In genomic region chr9:120643096-120643495, GRCh38 we compare ENCODE assay signal across 19 cellular contexts.
DNase-seq lines count a peak whose midpoint lies in the region; ATAC-seq, FAIRE-seq and TF ChIP-seq lines count a peak whose summit lies in the region.
"Had no signal": no experiment of that assay in that cellular context is flagged by ENCODE, and none has a peak within 500 bp of the region (broad histone marks: within the 10 kb centered on the region; RNA-seq: fewer than 3 reads in every experiment).

No MANE protein-coding gene starts in this region.

- peaks cover 68% of the 10 kb centered on the region for H3K36me3 ChIP-seq in neutrophil
- H3K36me3 ChIP-seq in tibial nerve, result no peaks in the 10 kb centered on the region
- peaks cover 0 to 6% (median 0%) of the 10 kb centered on the region in 4 donors for H3K36me3 ChIP-seq in upper lobe of left lung
- H3K36me3 ChIP-seq: BE2C had no signal

- peak overlapping the region; percentile 46 for H3K27ac ChIP-seq in angular gyrus (ENCODE audit: low read depth, low read length)
- peak overlapping the region; percentile 38 for H3K27ac ChIP-seq in neutrophil
- H3K27ac ChIP-seq in tibial nerve, result peak overlapping the region; percentile 8 to 77 (median 52)
- no peak overlapping the region for H3K27ac ChIP-seq in upper lobe of left lung

- no peak overlapping the region for H3K4me3 ChIP-seq in neutrophil (ENCODE audit: low read depth in 1 of 2, low read length in 1 of 2)
- H3K4me3 ChIP-seq in tibial nerve, result no peak overlapping the region
- H3K4me3 ChIP-seq in upper lobe of left lung, result no peak overlapping the region
- H3K4me3 ChIP-seq: A549 had no signal

- no peak for DNase-seq in frontal cortex (ENCODE audit: low spot score in 2 of 2)
- DNase-seq in tibial nerve (ENCODE audit: low spot score in 2 of 2), result no peak
- DNase-seq in CD1c-positive myeloid dendritic cell (ENCODE audit: extremely low spot score), result no peak
- DNase-seq in SKM-1 (lab: John Stamatoyannopoulos, UW; ENCODE audit: unreplicated experiment), result no peak
- DNase-seq in upper lobe of left lung, result no peak
- DNase-seq: BE2C; CD4-positive, CD25-positive, alpha-beta regulatory T cell; COR-L47; DMS79 treated with DMSO at 0.1 percent for 48 hours; MV-4-11; NCI-H1694; NCI-H2081; NCI-H2171 treated with DMSO at 0.1 percent for 48 hours; NCI-H446 treated with DMSO at 0.1 percent for 48 hours; NCI-H526 treated with DMSO at 0.1 percent for 48 hours; Right ventricle myocardium superior had no signal

- peak; percentile 9 to 41 for TF ChIP-seq EP300 in tibial nerve (IDR thresholded peaks at IDR 0.05)
- TF ChIP-seq EP300 in upper lobe of left lung (IDR thresholded peaks at IDR 0.05), result no peak

- H3K27me3 ChIP-seq in neutrophil (no peaks in the 10 kb centered on the region), tibial nerve (no peaks in the 10 kb centered on the region), upper lobe of left lung (no peaks in the 10 kb centered on the region)
- H3K27me3 ChIP-seq: BE2C had no signal

- H3K4me1 ChIP-seq in neutrophil (ENCODE audit: control insufficient read depth in 1 of 2, insufficient read depth in 1 of 2, low read depth in 1 of 2, low read length in 1 of 2) (peaks cover 27 to 37% of the 10 kb centered on the region in 2 experiments), tibial nerve (peaks cover 0 to 48% (median 0%) of the 10 kb centered on the region in 4 donors), upper lobe of left lung (no peaks in the 10 kb centered on the region)

- ATAC-seq in upper lobe of left lung (ENCODE audit: low FRiP score in 2 of 2), result no peak
- ATAC-seq: A549 had no signal

- TF ChIP-seq CTCF in neutrophil (IDR thresholded peaks at IDR 0.05) (no peak), tibial nerve (IDR thresholded peaks at IDR 0.05) (no peak), upper lobe of left lung (IDR thresholded peaks at IDR 0.05) (no peak)

- TF ChIP-seq POLR2A in tibial nerve (IDR thresholded peaks at IDR 0.05), result no peak
- no peak for TF ChIP-seq POLR2A in upper lobe of left lung (IDR thresholded peaks at IDR 0.05)

- peak; percentile 15 for FAIRE-seq in frontal cortex (lab: Jason Lieb, UNC)

- no peaks in the 10 kb centered on the region for H3K9me3 ChIP-seq in neutrophil
- H3K9me3 ChIP-seq in tibial nerve, result no peaks in the 10 kb centered on the region
- no peaks in the 10 kb centered on the region for H3K9me3 ChIP-seq in upper lobe of left lung
- H3K9me3 ChIP-seq: A549, BE2C had no signal

Comparison
In these comparisons a context has a peak if more than half of its experiments do, and no peak if none do; other contexts are left out.
1. H3K27ac ChIP-seq: peak in angular gyrus (single experiment), neutrophil (single experiment) and tibial nerve (4 of 4); none in upper lobe of left lung (0 of 4).